9 cellular contexts compared by ENCODE assay signal in genomic region chr2:73283545-73284295, GRCh38. TPM values are rescaled to one million over a fixed set of nuclear protein-coding genes. Genes with fewer than 3 reads are reported as not detected.
DNase-seq lines count a peak whose midpoint lies in the region; ATAC-seq and TF ChIP-seq lines count a peak whose summit lies in the region.
"Had no signal": no experiment of that assay in that cellular context is flagged by ENCODE, and none has a peak within 500 bp of the region (broad histone marks: within the 10 kb centered on the region; RNA-seq: fewer than 3 reads in every experiment).

No MANE protein-coding gene starts in this region.

- TF ChIP-seq CTCF in RWPE2 (IDR thresholded peaks at IDR 0.05; ENCODE audit: poor library complexity, severe bottlenecking) (no peak), coronary artery (IDR thresholded peaks at IDR 0.05) (no peak), mucosa of descending colon (IDR thresholded peaks at IDR 0.05) (no peak), uterus (IDR thresholded peaks at IDR 0.05) (no peak)

- H3K4me3 ChIP-seq in RWPE2 (ENCODE audit: severe bottlenecking) (peak overlapping the region; percentile 82), coronary artery (peak overlapping the region; percentile 73), mucosa of descending colon (peak overlapping the region; percentile 17), uterus (peak overlapping the region; percentile 37 to 62)

- ATAC-seq in HG02943 (IDR thresholded peaks at IDR 0.05; ENCODE audit: low read depth, unreplicated experiment) (peak; percentile 12), RWPE2 (ENCODE audit: low read depth) (peak; percentile 47), mucosa of descending colon (peak; percentile 10)

- H3K36me3 ChIP-seq in RWPE2 (ENCODE audit: low read depth) = no peaks in the 10 kb centered on the region
- no peaks in the 10 kb centered on the region for H3K36me3 ChIP-seq in mucosa of descending colon (ENCODE audit: low read depth)
- H3K36me3 ChIP-seq in uterus = no peaks in the 10 kb centered on the region

- DNase-seq in activated CD4-positive, alpha-beta T cell treated with anti-CD3 and anti-CD28 coated beads for 48 hours = peak; percentile 66
- DNase-seq in activated CD4-positive, alpha-beta T cell treated with anti-CD3 and anti-CD28 coated beads, Interleukin-2, amount 50 U/mL, for 1 hour = no peak
- DNase-seq in RWPE2 (ENCODE audit: low spot score) (no peak), coronary artery (ENCODE audit: low spot score) (peak; percentile 55), mucosa of descending colon (peak in 2 of 3 donors; percentile 41 to 51), uterus (no peak), HUDEP-2 (lab: John Stamatoyannopoulos, UW; ENCODE audit: unreplicated experiment in 76 of 76) (no peak)

- H3K27me3 ChIP-seq in RWPE2 (ENCODE audit: insufficient read depth, poor library complexity, severe bottlenecking) (no peaks in the 10 kb centered on the region), uterus (no peaks in the 10 kb centered on the region)

- H3K27ac ChIP-seq in RWPE2 (ENCODE audit: poor library complexity, severe bottlenecking) (peak overlapping the region; percentile 12), coronary artery (no peak overlapping the region), uterus (no peak overlapping the region)

- H3K9me3 ChIP-seq in RWPE2 (ENCODE audit: severe bottlenecking) (no peaks in the 10 kb centered on the region), mucosa of descending colon (no peaks in the 10 kb centered on the region), uterus (no peaks in the 10 kb centered on the region)

- intact Hi-C loops in mucosa of descending colon (cut with DNase I, micrococcal nuclease) (no loop called here), uterus (cut with DNase I; ENCODE audit: low total_unique reads) (no loop called here)

- no peak for TF ChIP-seq POLR2A in uterus (IDR thresholded peaks at IDR 0.05)

- no peaks in the 10 kb centered on the region for H3K4me1 ChIP-seq in RWPE2 (ENCODE audit: insufficient read depth, poor library complexity, severe bottlenecking)
- peaks cover 9% of the 10 kb centered on the region for H3K4me1 ChIP-seq in mucosa of descending colon (ENCODE audit: low read depth)
- H3K4me1 ChIP-seq in uterus = peaks cover 0 to 5% of the 10 kb centered on the region in 2 donors

RNA-seq across cellular contexts. Expression of gene FBXO41, which starts 0.6 kb away (rescaled TPM):
- total RNA-seq in mucosa of descending colon (1 to 10 TPM; 2.0 to 4.8 (median 2.9) TPM), uterus (1 to 10 TPM in 3 of 4 donors, under 1 TPM in 1; 0.29 to 5.6 (median 1.6) TPM)

RNA-seq across cellular contexts. Expression of gene EGR4, which starts 9.6 kb away (rescaled TPM):
- total RNA-seq in mucosa of descending colon (not detected), uterus (not detected)
- total RNA-seq: myocyte had no signal

RNA-seq across cellular contexts. Expression of gene CCT7, which starts 49.6 kb away (rescaled TPM):
- 100 to 1,000 TPM; 132 to 207 (median 144) TPM for total RNA-seq in mucosa of descending colon
- total RNA-seq in uterus = 100 to 1,000 TPM; 118 to 269 (median 188) TPM

RNA-seq across cellular contexts. Expression of gene PRADC1, which starts 50.7 kb away (rescaled TPM):
- total RNA-seq in mucosa of descending colon (10 to 100 TPM; 30.4 to 37.4 (median 34.6) TPM), uterus (10 to 100 TPM in 2 of 4 donors, 1 to 10 TPM in 2; 2.3 to 11.8 (median 9.8) TPM)

Comparison
In these comparisons a context has a peak if more than half of its experiments do, and no peak if none do; other contexts are left out.
1. DNase-seq: peak in activated CD4-positive, alpha-beta T cell treated with anti-CD3 and anti-CD28 coated beads for 48 hours (single experiment), coronary artery (single experiment) and mucosa of descending colon (2 of 3); none in activated CD4-positive, alpha-beta T cell treated with anti-CD3 and anti-CD28 coated beads, Interleukin-2, amount 50 U/mL, for 1 hour (single experiment), RWPE2 (single experiment), uterus (0 of 2) and HUDEP-2 (0 of 76).
2. H3K4me3 ChIP-seq: peak in every context shown above with its lines; median percentile 82 in RWPE2; 73 in coronary artery; 50 in uterus; 17 in mucosa of descending colon.
3. Peak in every context shown above with its lines, with median percentiles within 50 percentile points of each other: ATAC-seq.